In the genomic region with DNA sequence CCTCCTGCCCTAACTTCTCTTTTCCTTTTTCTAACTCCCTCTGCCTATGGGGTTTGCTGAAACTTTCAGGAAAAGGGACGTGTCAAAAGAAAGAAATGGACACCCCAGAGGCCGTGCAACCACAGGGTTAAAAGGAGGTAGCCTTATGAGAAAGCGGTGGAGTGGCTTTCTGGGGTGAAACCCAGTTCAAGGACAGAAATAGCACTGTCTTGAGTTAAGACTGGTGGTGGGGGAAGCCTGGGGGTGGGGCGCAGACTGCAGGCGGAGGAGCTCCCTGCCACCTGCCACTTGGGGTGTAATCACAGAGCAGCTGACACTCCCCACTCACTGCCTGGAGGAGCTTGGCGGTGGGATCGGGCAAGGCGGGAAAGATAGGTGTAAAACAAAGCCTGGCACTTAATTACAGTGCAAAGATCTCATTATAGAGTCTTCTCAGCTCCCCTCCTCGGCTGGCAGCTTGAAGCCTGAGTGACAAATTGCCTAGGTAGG, we compare ENCODE assay signal across 8 cellular contexts. TPM values are rescaled to one million over a fixed set of nuclear protein-coding genes. Genes with fewer than 3 reads are reported as not detected.
A peak's percentile ranks its signal among the peaks of the same experiment; 100 is the strongest.
DNase-seq lines count a peak whose midpoint lies in the region; ATAC-seq and TF ChIP-seq lines count a peak whose summit lies in the region.

No MANE protein-coding gene starts in this region.

- H3K4me1 ChIP-seq in colonic mucosa (peaks cover 8% of the 10 kb centered on the region), neuronal stem cell (ENCODE audit: control insufficient read depth in 2 of 2, insufficient read depth in 1 of 2, low read depth in 1 of 2, low read length in 2 of 2) (peaks cover 0 to 8% of the 10 kb centered on the region in 2 donors)

- no CpG with 5 or more reads among the region's 9 CpGs for WGBS in neuronal stem cell (ENCODE audit: extremely low coverage in 2 of 2, insufficient read length in 2 of 2, insufficient replicate concordance in 1 of 2), 2 donors

- in situ Hi-C loops in GM13976 (cut with MboI; ENCODE audit: low sequenced_read_pairs, unreplicated experiment) = no loop called here

- no peak overlapping the region for H3K4me3 ChIP-seq in colonic mucosa
- H3K4me3 ChIP-seq in neuronal stem cell (ENCODE audit: low read length in 2 of 2) = no peak overlapping the region

- H3K36me3 ChIP-seq in colonic mucosa (no peaks in the 10 kb centered on the region), neuronal stem cell (replicated peaks in 1 of 2; ENCODE audit: control insufficient read depth in 2 of 2, insufficient read depth in 2 of 2, low read length in 2 of 2) (no peaks in the 10 kb centered on the region)

- no peak overlapping the region for H3K23ac ChIP-seq in neuronal stem cell (ENCODE audit: low read depth, low read length, poor library complexity)

- H4K8ac ChIP-seq in neuronal stem cell (ENCODE audit: low read depth, low read length) = no peak overlapping the region

- H2AK5ac ChIP-seq in neuronal stem cell (ENCODE audit: low read depth, low read length) = peak overlapping the region; percentile 4

- TF ChIP-seq CTCF in GM13976 (IDR thresholded peaks at IDR 0.05; ENCODE audit: borderline replicate concordance, control extremely low read depth, extremely low read depth, insufficient read depth, missing control alignments) (no peak), colonic mucosa (IDR thresholded peaks at IDR 0.05) (no peak)

- no peak overlapping the region for H3K4ac ChIP-seq in neuronal stem cell (ENCODE audit: low read length)

- H2BK5ac ChIP-seq in neuronal stem cell (ENCODE audit: low read length) = no peak overlapping the region

- H3K27ac ChIP-seq in colonic mucosa (no peak overlapping the region), neuronal stem cell (replicated peaks; ENCODE audit: low read length) (no peak overlapping the region)

- H2AFZ ChIP-seq in neuronal stem cell (ENCODE audit: low read length) = peak overlapping the region; percentile 94

- no peak overlapping the region for H3K18ac ChIP-seq in neuronal stem cell (ENCODE audit: low read length)

- no peaks in the 10 kb centered on the region for H3K79me1 ChIP-seq in neuronal stem cell (ENCODE audit: low read depth, low read length)

- no peaks in the 10 kb centered on the region for H3K27me3 ChIP-seq in colonic mucosa
- peaks cover 0 to 7% (median 0%) of the 10 kb centered on the region in 3 experiments for H3K27me3 ChIP-seq in neuronal stem cell (ENCODE audit: control insufficient read depth in 3 of 3, insufficient read depth in 3 of 3, low read depth in 1 of 3, low read length in 3 of 3)

- H3K14ac ChIP-seq in neuronal stem cell (ENCODE audit: low read length) = no peak overlapping the region

- H3K9me3 ChIP-seq in colonic mucosa (no peaks in the 10 kb centered on the region), neuronal stem cell (replicated peaks in 1 of 2; ENCODE audit: control insufficient read depth in 2 of 2, insufficient read depth in 1 of 2, low read depth in 1 of 2, low read length in 2 of 2) (no peaks in the 10 kb centered on the region)

- H2BK120ac ChIP-seq in neuronal stem cell (ENCODE audit: low read depth, low read length) = no peak overlapping the region

- intact Hi-C loops in colonic mucosa (cut with DNase I) = loop anchor here (10.0 kb wide), 1 partner anchor 211 kb away; no protein-coding TSS in a partner anchor

- no peak overlapping the region for H2BK15ac ChIP-seq in neuronal stem cell (ENCODE audit: low read length)

- H2BK12ac ChIP-seq in neuronal stem cell (ENCODE audit: low read length) = no peak overlapping the region

- peak; percentile 56 for DNase-seq in GM13976 (ENCODE audit: low spot score)
- peak; percentile 74 for DNase-seq in SKM-1 treated with dmso at 0.1 percent for 144 hours (lab: John Stamatoyannopoulos, UW; ENCODE audit: unreplicated experiment)
- peak; percentile 53 for DNase-seq in colonic mucosa
- DNase-seq in neuronal stem cell (ENCODE audit: low spot score) = no peak
- DNase-seq in NCI-H345 (lab: John Stamatoyannopoulos, UW) = no peak
- no peak for DNase-seq in cerebellar cortex (ENCODE audit: low spot score)

- ATAC-seq in HG03280 (IDR thresholded peaks at IDR 0.05; ENCODE audit: unreplicated experiment) (peak; percentile 39), GM18520 (IDR thresholded peaks at IDR 0.05; ENCODE audit: unreplicated experiment) (no peak)

- H3K4me2 ChIP-seq in neuronal stem cell (ENCODE audit: insufficient read depth, low read length, poor library complexity, severe bottlenecking) = no peak overlapping the region

- no peak overlapping the region for H4K91ac ChIP-seq in neuronal stem cell (ENCODE audit: low read depth, low read length, poor library complexity)

- H3K9ac ChIP-seq in colonic mucosa (ENCODE audit: low read depth in 2 of 2, low read length in 2 of 2) (peak overlapping the region in 1 of 2 donors; percentile 74), neuronal stem cell (ENCODE audit: low read depth, low read length, poor library complexity) (no peak overlapping the region)

RNA-seq across cellular contexts. Expression of a gene that starts 0.8 kb away (rescaled TPM):
- 1 to 10 TPM; 1.7 to 3.0 TPM for total RNA-seq in colonic mucosa
- polyA plus RNA-seq in neuronal stem cell (2013, experiment 1 of 2) = 0.84 TPM
- 1.0 TPM for polyA plus RNA-seq in neuronal stem cell (2013, experiment 2 of 2)

Comparison
In these comparisons a context has a peak if more than half of its experiments do, and no peak if none do; other contexts are left out.
1. DNase-seq: peak in GM13976 (single experiment), SKM-1 treated with dmso at 0.1 percent for 144 hours (single experiment) and colonic mucosa (single experiment); none in neuronal stem cell (single experiment), NCI-H345 (single experiment) and cerebellar cortex (single experiment).